ENCODE assay signal across 21 cellular contexts in genomic region chr14:55309154-55309553, GRCh38. TPM values are rescaled to one million over a fixed set of nuclear protein-coding genes. Genes with fewer than 3 reads are reported as not detected.
A peak's percentile ranks its signal among the peaks of the same experiment; 100 is the strongest.
DNase-seq lines count a peak whose midpoint lies in the region; TF ChIP-seq lines count a peak whose summit lies in the region.
"Had no signal": no experiment of that assay in that cellular context is flagged by ENCODE, and none has a peak within 500 bp of the region (broad histone marks: within the 10 kb centered on the region; RNA-seq: fewer than 3 reads in every experiment).

No MANE protein-coding gene starts in this region.

- H3K4me3 Mint-ChIP-seq in CD4-positive, alpha-beta memory T cell = no peak overlapping the region
- H3K4me3 Mint-ChIP-seq: B cell; CD4-positive, alpha-beta T cell; CD8-positive, alpha-beta memory T cell had no signal

- WGBS in smooth muscle cell (ENCODE audit: low lambda C conversion rate) = 96% methylated on average over 2 of the region's 2 CpGs

- H3K9ac ChIP-seq in smooth muscle cell (ENCODE audit: low read depth) = no peak overlapping the region
- H3K9ac ChIP-seq: BLaER1 treated with 17β-estradiol and CSF1 and Interleukin-3, amounts not matched to agents 10 nM and 100 nM had no signal

- DNase-seq in left ventricle myocardium inferior = no peak
- DNase-seq in right atrium auricular region (ENCODE audit: low spot score) = no peak
- DNase-seq in smooth muscle cell (lab: John Stamatoyannopoulos, UW; ENCODE audit: unreplicated experiment) = no peak
- DNase-seq in GDM1 (lab: John Stamatoyannopoulos, UW) = no peak
- no peak for DNase-seq in CD4-positive, alpha-beta memory T cell
- DNase-seq: AML-193; CD4-positive, alpha-beta T cell; CD8-positive, alpha-beta memory T cell; COR-L47; DMS 273 treated with DMSO at 0.1 percent for 48 hours; DMS153; DMS53; DMS79; DND-41; EL; GF-D8 had no signal

- peaks cover 59% of the 10 kb centered on the region for H3K4me1 ChIP-seq in left ventricle myocardium inferior
- H3K4me1 ChIP-seq in right atrium auricular region = peaks cover 0 to 48% of the 10 kb centered on the region in 2 donors
- peaks cover 3% of the 10 kb centered on the region for H3K4me1 ChIP-seq in smooth muscle cell (ENCODE audit: low read depth)
- H3K4me1 ChIP-seq in CD4-positive, alpha-beta memory T cell (ENCODE audit: insufficient read depth, low read length) = no peaks in the 10 kb centered on the region
- H3K4me1 ChIP-seq: A549 had no signal

- H3K36me3 ChIP-seq in left ventricle myocardium inferior = peaks cover 11% of the 10 kb centered on the region
- H3K36me3 ChIP-seq in right atrium auricular region = no peaks in the 10 kb centered on the region
- no peaks in the 10 kb centered on the region for H3K36me3 ChIP-seq in smooth muscle cell (ENCODE audit: low read depth)
- H3K36me3 ChIP-seq in CD4-positive, alpha-beta memory T cell (ENCODE audit: insufficient read depth, low read length) = no peaks in the 10 kb centered on the region

- peaks cover 22 to 57% (median 31%) of the 10 kb centered on the region in 4 donors for H3K4me1 Mint-ChIP-seq in CD4-positive, alpha-beta memory T cell

- H3F3A ChIP-seq in smooth muscle cell (ENCODE audit: low read depth) = no peaks in the 10 kb centered on the region

- no peak overlapping the region for H3K4me3 ChIP-seq in left ventricle myocardium inferior
- no peak overlapping the region for H3K4me3 ChIP-seq in right atrium auricular region
- H3K4me3 ChIP-seq in smooth muscle cell = no peak overlapping the region
- H3K4me3 ChIP-seq in CD4-positive, alpha-beta memory T cell (ENCODE audit: low read length in 2 of 2) = no peak overlapping the region
- H3K4me3 ChIP-seq: A549; BLaER1 treated with 17β-estradiol and CSF1 and Interleukin-3, amounts not matched to agents 10 nM and 100 nM had no signal

- POLR2A ChIA-PET in CD4-positive, alpha-beta memory T cell (lab: Charles Lee; ENCODE audit: partially characterized antibody) = interaction anchor here (0.7 to 2.1 kb wide), 2 partner anchors 24 to 467 kb away, joined by 3 to 7 read pairs; no protein-coding TSS in a partner anchor

- intact Hi-C loops in left ventricle myocardium inferior (cut with micrococcal nuclease) = no loop called here
- intact Hi-C loops in CD4-positive, alpha-beta memory T cell (cut with micrococcal nuclease) = no loop called here

- peaks cover 31 to 35% of the 10 kb centered on the region in 2 donors for H3K36me3 Mint-ChIP-seq in CD4-positive, alpha-beta memory T cell

- H4K20me1 ChIP-seq in smooth muscle cell (ENCODE audit: low read depth) = peaks cover 68% of the 10 kb centered on the region

- CTCF ChIA-PET in CD4-positive, alpha-beta memory T cell (lab: Charles Lee; ENCODE audit: partially characterized antibody) = interaction anchor here (1.3 to 3.1 kb wide), 4 partner anchors 11 to 45 kb away, joined by 3 to 16 read pairs (median 5); no protein-coding TSS in a partner anchor

- H3K4me2 ChIP-seq in smooth muscle cell = no peak overlapping the region
- H3K4me2 ChIP-seq: A549; BLaER1 treated with 17β-estradiol and CSF1 and Interleukin-3, amounts not matched to agents 10 nM and 100 nM had no signal

- peaks cover 15% of the 10 kb centered on the region for H3K9me3 ChIP-seq in left ventricle myocardium inferior (replicated peaks)
- peaks cover 5 to 11% of the 10 kb centered on the region in 2 donors for H3K9me3 ChIP-seq in right atrium auricular region
- no peaks in the 10 kb centered on the region for H3K9me3 ChIP-seq in smooth muscle cell (replicated peaks; ENCODE audit: low read depth)
- H3K9me3 ChIP-seq in CD4-positive, alpha-beta memory T cell (ENCODE audit: control insufficient read depth in 1 of 2, low read length in 2 of 2) = peaks cover 3 to 4% of the 10 kb centered on the region in 2 donors

- H3K27ac Mint-ChIP-seq in CD4-positive, alpha-beta memory T cell = no peak overlapping the region
- H3K27ac Mint-ChIP-seq: CD4-positive, alpha-beta T cell had no signal

- H3K27me3 Mint-ChIP-seq in CD4-positive, alpha-beta memory T cell = no peaks in the 10 kb centered on the region
- H3K27me3 Mint-ChIP-seq: B cell; CD4-positive, alpha-beta T cell; CD8-positive, alpha-beta memory T cell had no signal

- TF ChIP-seq CTCF in left ventricle myocardium inferior (IDR thresholded peaks at IDR 0.05; ENCODE audit: borderline replicate concordance) (no peak), right atrium auricular region (IDR thresholded peaks at IDR 0.05) (no peak), smooth muscle cell (IDR thresholded peaks at IDR 0.05; ENCODE audit: borderline replicate concordance, insufficient read depth, poor library complexity, severe bottlenecking) (no peak)

- no peak overlapping the region for H2AFZ ChIP-seq in smooth muscle cell (ENCODE audit: low read depth)

- peaks cover 0 to 24% (median 14%) of the 10 kb centered on the region in 8 donors for H3K9me3 Mint-ChIP-seq in CD4-positive, alpha-beta memory T cell

- H3K27me3 ChIP-seq in left ventricle myocardium inferior (ENCODE audit: low read depth) = no peaks in the 10 kb centered on the region
- H3K27me3 ChIP-seq in right atrium auricular region = no peaks in the 10 kb centered on the region
- no peaks in the 10 kb centered on the region for H3K27me3 ChIP-seq in smooth muscle cell (ENCODE audit: low read depth)
- no peaks in the 10 kb centered on the region for H3K27me3 ChIP-seq in CD4-positive, alpha-beta memory T cell (ENCODE audit: insufficient read depth, low read length)
- H3K27me3 ChIP-seq: BLaER1 treated with 17β-estradiol and CSF1 and Interleukin-3, amounts not matched to agents 10 nM and 100 nM had no signal

- H3K27ac ChIP-seq in left ventricle myocardium inferior (replicated peaks) = peak overlapping the region; percentile 29
- peak overlapping the region in 1 of 2 donors; percentile 1 for H3K27ac ChIP-seq in right atrium auricular region
- H3K27ac ChIP-seq in smooth muscle cell (ENCODE audit: low read depth) = peak overlapping the region; percentile 33
- H3K27ac ChIP-seq in CD4-positive, alpha-beta memory T cell (ENCODE audit: low read depth, low read length) = no peak overlapping the region
- H3K27ac ChIP-seq: 22Rv1; A549; BLaER1 treated with 17β-estradiol and CSF1 and Interleukin-3, amounts not matched to agents 10 nM and 100 nM; C4-2B had no signal

- H3K79me2 ChIP-seq in smooth muscle cell (ENCODE audit: low read depth) = peaks cover 82% of the 10 kb centered on the region

RNA-seq across cellular contexts. Expression of gene FBXO34, which starts 37.9 kb away (rescaled TPM):
- 22.4 TPM for total RNA-seq in left ventricle myocardium inferior
- 10 to 100 TPM; 26.0 to 32.7 TPM for total RNA-seq in right atrium auricular region
- 23.9 TPM in 2 replicates for total RNA-seq in smooth muscle cell
- polyA plus RNA-seq in smooth muscle cell = 17.4 and 21.5 TPM in 2 replicates
- 10 to 100 TPM; 42.1 to 43.6 TPM for total RNA-seq in CD4-positive, alpha-beta memory T cell
- polyA plus RNA-seq in CD4-positive, alpha-beta memory T cell = 10 to 100 TPM; 33.8 to 44.1 TPM
